In genomic region chr6:81265106-81265505, GRCh38 we compare ENCODE assay signal across 10 cellular contexts.
DNase-seq lines count a peak whose midpoint lies in the region; TF ChIP-seq lines count a peak whose summit lies in the region.
"Had no signal": no experiment of that assay in that cellular context is flagged by ENCODE, and none has a peak within 500 bp of the region (broad histone marks: within the 10 kb centered on the region; RNA-seq: fewer than 3 reads in every experiment).

No MANE protein-coding gene starts in this region.

- no peak for TF ChIP-seq CTCF in right atrium auricular region (IDR thresholded peaks at IDR 0.05)
- TF ChIP-seq CTCF in smooth muscle cell (IDR thresholded peaks at IDR 0.05; ENCODE audit: borderline replicate concordance, insufficient read depth, poor library complexity, severe bottlenecking) = no peak

- H3K4me2 ChIP-seq in smooth muscle cell = peak overlapping the region; percentile 50

- H3K9me3 ChIP-seq in right atrium auricular region (peaks cover 0 to 2% of the 10 kb centered on the region in 2 donors), smooth muscle cell (replicated peaks; ENCODE audit: low read depth) (no peaks in the 10 kb centered on the region)

- no peaks in the 10 kb centered on the region for H3K36me3 ChIP-seq in right atrium auricular region
- H3K36me3 ChIP-seq in smooth muscle cell (ENCODE audit: low read depth) = no peaks in the 10 kb centered on the region

- H3K27ac ChIP-seq in right atrium auricular region (peak overlapping the region in 1 of 2 donors; percentile 19), smooth muscle cell (ENCODE audit: low read depth) (no peak overlapping the region)

- H3K4me3 ChIP-seq in right atrium auricular region (peak overlapping the region; percentile 4 to 22), smooth muscle cell (peak overlapping the region; percentile 1)

- DNase-seq in GM04504 (ENCODE audit: low read depth) (peak; percentile 57), amniotic epithelial cell (ENCODE audit: low read depth) (peak; percentile 84), right atrium auricular region (ENCODE audit: low spot score) (peak; percentile 60), smooth muscle cell (lab: John Stamatoyannopoulos, UW; ENCODE audit: unreplicated experiment) (no peak), NCI-H526 (lab: John Stamatoyannopoulos, UW) (no peak), activated gamma-delta T cell treated with Interleukin-2 at 50 U/mL for 16 hours (no peak), NCI-H1417 (lab: John Stamatoyannopoulos, UW) (no peak)
- DNase-seq in activated naive CD4-positive, alpha-beta T cell treated with anti-CD3 and anti-CD28 coated beads, Interleukin-2, amount 50 U/mL, for 16 hours = no peak
- DNase-seq: stimulated activated CD4-positive, alpha-beta T cell treated with anti-CD3 and anti-CD28 coated beads, Interleukin-12 subunit alpha, Interleukin-12 subunit beta, amount 100 ng/mL, for 4 hours; T-helper 1 cell had no signal

- H4K20me1 ChIP-seq in smooth muscle cell (ENCODE audit: low read depth) = no peaks in the 10 kb centered on the region

- no peaks in the 10 kb centered on the region for H3K27me3 ChIP-seq in right atrium auricular region
- H3K27me3 ChIP-seq in smooth muscle cell (ENCODE audit: low read depth) = no peaks in the 10 kb centered on the region

- no peaks in the 10 kb centered on the region for H3K79me2 ChIP-seq in smooth muscle cell (ENCODE audit: low read depth)

- H2AFZ ChIP-seq in smooth muscle cell (ENCODE audit: low read depth) = peak overlapping the region; percentile 35

- no peaks in the 10 kb centered on the region for H3F3A ChIP-seq in smooth muscle cell (ENCODE audit: low read depth)

- WGBS in smooth muscle cell (ENCODE audit: low lambda C conversion rate) = 62% methylated on average over 4 of the region's 4 CpGs

- H3K9ac ChIP-seq in smooth muscle cell (ENCODE audit: low read depth) = no peak overlapping the region

- H3K4me1 ChIP-seq in right atrium auricular region = no peaks in the 10 kb centered on the region
- no peaks in the 10 kb centered on the region for H3K4me1 ChIP-seq in smooth muscle cell (ENCODE audit: low read depth)

Comparison
In these comparisons a context has a peak if more than half of its experiments do, and no peak if none do; other contexts are left out.
1. DNase-seq: peak in GM04504 (single experiment), amniotic epithelial cell (single experiment) and right atrium auricular region (single experiment); none in smooth muscle cell (single experiment), NCI-H526 (0 of 2), activated gamma-delta T cell treated with Interleukin-2 at 50 U/mL for 16 hours (single experiment), activated naive CD4-positive, alpha-beta T cell treated with anti-CD3 and anti-CD28 coated beads, Interleukin-2, amount 50 U/mL, for 16 hours (single experiment) and NCI-H1417 (0 of 3).